8 cellular contexts compared by ENCODE assay signal in the genomic region with DNA sequence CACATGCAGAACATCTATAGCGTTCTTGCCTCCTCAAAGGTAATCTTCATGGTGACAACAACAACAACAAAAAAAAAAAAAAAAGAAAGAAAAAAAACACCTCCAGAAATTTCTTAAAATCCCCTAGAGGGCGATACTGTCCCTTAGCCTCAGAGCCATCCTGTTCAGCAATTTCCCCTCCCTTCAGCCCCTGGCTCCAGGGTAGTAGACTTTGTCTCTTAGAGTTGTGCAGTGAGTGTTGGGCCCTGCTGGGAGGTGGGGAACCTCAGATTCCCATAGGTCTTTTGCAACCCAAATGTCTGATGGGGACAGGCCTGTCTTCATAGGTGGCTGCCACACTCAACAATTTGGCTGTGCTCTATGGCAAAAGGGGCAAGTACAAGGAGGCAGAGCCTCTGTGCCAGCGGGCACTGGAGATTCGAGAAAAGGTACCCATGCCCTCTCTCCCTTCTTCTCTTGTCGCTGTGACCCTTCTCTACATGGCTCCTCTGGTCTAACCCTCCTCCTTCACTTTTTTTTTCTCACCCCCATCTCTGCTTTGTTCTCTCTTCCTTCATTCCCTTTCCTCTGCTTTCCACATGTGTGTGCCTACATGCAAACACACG. TPM values are rescaled to one million over a fixed set of nuclear protein-coding genes. Genes with fewer than 3 reads are reported as not detected.
DNase-seq lines count a peak whose midpoint lies in the region; FAIRE-seq and TF ChIP-seq lines count a peak whose summit lies in the region.

No MANE protein-coding gene starts in this region.

- CTCF ChIA-PET in OCI-LY7 (lab: Charles Lee; ENCODE audit: unreplicated experiment), result no interaction called here

- H3K4me1 ChIP-seq in OCI-LY7 (ENCODE audit: insufficient read depth, low read length, poor library complexity, severe bottlenecking) (peaks cover 9% of the 10 kb centered on the region), colonic mucosa (no peaks in the 10 kb centered on the region)

- intact Hi-C loops in OCI-LY7 (cut with micrococcal nuclease; ENCODE audit: unreplicated experiment) (loop anchor here (1.0 to 10.0 kb wide), 3 partner anchors 73 to 435 kb away; no protein-coding TSS in a partner anchor), colonic mucosa (cut with DNase I) (loop anchor here (5.0 kb wide), 1 partner anchor 57 kb away; no protein-coding TSS in a partner anchor)

- H3K4me3 ChIP-seq in OCI-LY7 (ENCODE audit: low read depth, low read length, poor library complexity, severe bottlenecking), result no peak overlapping the region
- no peak overlapping the region for H3K4me3 ChIP-seq in colonic mucosa

- H3K27ac ChIP-seq in OCI-LY7 (ENCODE audit: low read depth, low read length, poor library complexity, severe bottlenecking), result no peak overlapping the region
- H3K27ac ChIP-seq in colonic mucosa, result no peak overlapping the region

- peak overlapping the region; percentile 80 to 97 (median 95) for H3K27ac Mint-ChIP-seq in nephron

- no peaks in the 10 kb centered on the region for H3K9me2 ChIP-seq in OCI-LY7 (ENCODE audit: insufficient read depth, low read length)

- H3K9me3 ChIP-seq in OCI-LY7 (ENCODE audit: low read length) (no peaks in the 10 kb centered on the region), colonic mucosa (no peaks in the 10 kb centered on the region)

- no peak overlapping the region for H3K9ac ChIP-seq in colonic mucosa (ENCODE audit: low read depth in 2 of 2, low read length in 2 of 2)

- H3K36me3 Mint-ChIP-seq in nephron (ENCODE audit: low read depth), result peaks cover 43% of the 10 kb centered on the region

- H4K20me1 ChIP-seq in OCI-LY7 (ENCODE audit: insufficient read depth, low read length), result no peaks in the 10 kb centered on the region

- TF ChIP-seq CTCF in OCI-LY7 (conservative IDR thresholded peaks at IDR 0.05; ENCODE audit: low read length) (peak; percentile 85), colonic mucosa (IDR thresholded peaks at IDR 0.05) (peak; percentile 34), nephron (IDR thresholded peaks at IDR 0.05; ENCODE audit: unreplicated experiment in 3 of 3) (peak; percentile 59 to 78 (median 67))

- BruUV-seq in OCI-LY7 (replicated peaks; lab: Mats Ljungman, UMichigan), result no TSS peak

- H3K4me3 Mint-ChIP-seq in nephron, result peak overlapping the region; percentile 53 to 60 (median 59)

- H3K27me3 Mint-ChIP-seq in nephron (ENCODE audit: low read depth), result no peaks in the 10 kb centered on the region

- FAIRE-seq in H54 (lab: Jason Lieb, UNC), result no peak

- H3K9me3 Mint-ChIP-seq in nephron, result no peaks in the 10 kb centered on the region

- POLR2A ChIA-PET in OCI-LY7 (lab: Charles Lee), result no interaction called here

- no peak overlapping the region for H2AFZ ChIP-seq in OCI-LY7 (ENCODE audit: low read length)

- H3K79me2 ChIP-seq in OCI-LY7 (ENCODE audit: insufficient read depth, low read depth, low read length), result no peaks in the 10 kb centered on the region

- peak; percentile 56 for DNase-seq in DMS 273 treated with DMSO at 0.1 percent for 48 hours (lab: John Stamatoyannopoulos, UW)
- peak; percentile 75 for DNase-seq in H54 (ENCODE audit: insufficient read length, low spot score)
- DNase-seq in OCI-LY7 (ENCODE audit: low spot score), result peak; percentile 73
- no peak for DNase-seq in colonic mucosa
- no peak for DNase-seq in NCI-H1048 (lab: John Stamatoyannopoulos, UW)
- no peak for DNase-seq in pons (ENCODE audit: low spot score)
- DNase-seq in stimulated activated CD4-positive, alpha-beta T cell treated with anti-CD3 and anti-CD28 coated beads, Interleukin-4, amount 100 ng/mL, for 4 hours, result no peak

- TF ChIP-seq POLR2A in H54 (IDR thresholded peaks at IDR 0.05; ENCODE audit: low read depth, low read length), result no peak

- H3K4me1 Mint-ChIP-seq in nephron, result peaks cover 40% of the 10 kb centered on the region

- H3K27me3 ChIP-seq in colonic mucosa, result no peaks in the 10 kb centered on the region

- H3K36me3 ChIP-seq in OCI-LY7 (ENCODE audit: insufficient read depth, low read length), result no peaks in the 10 kb centered on the region
- no peaks in the 10 kb centered on the region for H3K36me3 ChIP-seq in colonic mucosa

- H3K4me2 ChIP-seq in OCI-LY7 (ENCODE audit: low read length), result no peak overlapping the region

RNA-seq across cellular contexts. Expression of a gene that starts 6.0 kb away (rescaled TPM):
- total RNA-seq in OCI-LY7 (2014; rRNA removed; shearing (Covaris generic)), result 12.7 and 18.5 TPM in 2 replicates
- 12.0 and 13.0 TPM in 2 replicates for total RNA-seq in OCI-LY7 (2022)
- total RNA-seq in colonic mucosa, result 10 to 100 TPM; 15.1 to 15.9 TPM

RNA-seq across cellular contexts. Expression of a gene that starts 10.7 kb away (rescaled TPM):
- 15.0 and 16.4 TPM in 2 replicates for total RNA-seq in OCI-LY7 (2014; rRNA removed; shearing (Covaris generic))
- total RNA-seq in OCI-LY7 (2022) (22.5 and 25.2 TPM in 2 replicates), colonic mucosa (100 to 1,000 TPM in 1 of 2 donors, 10 to 100 TPM in 1; 98.8 to 101 TPM)

RNA-seq across cellular contexts. Expression of a gene that starts 10.9 kb away (rescaled TPM):
- 25.8 and 31.8 TPM in 2 replicates for total RNA-seq in OCI-LY7 (2014; rRNA removed; shearing (Covaris generic))
- 76.9 and 81.7 TPM in 2 replicates for total RNA-seq in OCI-LY7 (2022)
- 100 to 1,000 TPM in 1 of 2 donors, 10 to 100 TPM in 1; 73.2 to 112 TPM for total RNA-seq in colonic mucosa

RNA-seq across cellular contexts. Expression of a gene that starts 16.5 kb away (rescaled TPM):
- total RNA-seq in OCI-LY7 (2014; rRNA removed; shearing (Covaris generic)), result 14.1 and 16.9 TPM in 2 replicates
- total RNA-seq in OCI-LY7 (2022) (14.9 and 18.6 TPM in 2 replicates), colonic mucosa (10 to 100 TPM; 13.7 to 15.3 TPM)

RNA-seq across cellular contexts. Expression of a gene that starts 48.7 kb away (rescaled TPM):
- total RNA-seq in OCI-LY7 (2014; rRNA removed; shearing (Covaris generic)), result 61.1 and 72.6 TPM in 2 replicates
- total RNA-seq in OCI-LY7 (2022) (66.7 and 75.9 TPM in 2 replicates), colonic mucosa (10 to 100 TPM; 35.5 to 61.4 TPM)

Comparison
In these comparisons a context has a peak if more than half of its experiments do, and no peak if none do; other contexts are left out.
1. DNase-seq: peak in DMS 273 treated with DMSO at 0.1 percent for 48 hours (single experiment), H54 (single experiment) and OCI-LY7 (single experiment); none in colonic mucosa (single experiment), NCI-H1048 (single experiment), pons (single experiment) and stimulated activated CD4-positive, alpha-beta T cell treated with anti-CD3 and anti-CD28 coated beads, Interleukin-4, amount 100 ng/mL, for 4 hours (0 of 2).
2. CTCF ChIP-seq: peak in every context shown above with its lines; median percentile 85 in OCI-LY7; 67 in nephron; 34 in colonic mucosa.